13 cellular contexts compared by ENCODE assay signal in genomic region chr2:72128843-72129227, GRCh38. TPM values are rescaled to one million over a fixed set of nuclear protein-coding genes. Genes with fewer than 3 reads are reported as not detected.
DNase-seq lines count a peak whose midpoint lies in the region; ATAC-seq and TF ChIP-seq lines count a peak whose summit lies in the region.
"Had no signal": no experiment of that assay in that cellular context is flagged by ENCODE, and none has a peak within 500 bp of the region (broad histone marks: within the 10 kb centered on the region; RNA-seq: fewer than 3 reads in every experiment).

No MANE protein-coding gene starts in this region.

- DNase-seq in activated CD8-positive, alpha-beta memory T cell treated with anti-CD3 and anti-CD28 coated beads for 24 hours, result peak; percentile 17
- no peak for DNase-seq in activated CD8-positive, alpha-beta memory T cell treated with anti-CD3 and anti-CD28 coated beads, Interleukin-2, amount 50 U/mL, for 4 hours
- DNase-seq in WERI-Rb-1 (peak; percentile 12), islet precursor cell (peak; percentile 49), suprapubic skin (ENCODE audit: low spot score in 2 of 2) (peak; percentile 48 to 72), NCI-H2081 treated with DMSO at 0.1 percent for 48 hours (lab: John Stamatoyannopoulos, UW) (no peak)
- no peak for DNase-seq in activated CD4-positive, alpha-beta T cell treated with anti-CD3 and anti-CD28 coated beads, Interleukin-2, amount 50 U/mL, for 1 hour
- DNase-seq: NCI-H1417, NCI-H2029, NCI-H524 had no signal

- H3K9me3 ChIP-seq in WERI-Rb-1 (ENCODE audit: severe bottlenecking) (no peaks in the 10 kb centered on the region), suprapubic skin (no peaks in the 10 kb centered on the region)
- H3K9me3 ChIP-seq: Caco-2, Peyer's patch had no signal

- H3K36me3 ChIP-seq in WERI-Rb-1, result no peaks in the 10 kb centered on the region
- peaks cover 14% of the 10 kb centered on the region for H3K36me3 ChIP-seq in suprapubic skin
- H3K36me3 ChIP-seq: Peyer's patch had no signal

- no peak for ATAC-seq in GM19351 (IDR thresholded peaks at IDR 0.05; ENCODE audit: unreplicated experiment)

- TF ChIP-seq CTCF in WERI-Rb-1 (IDR thresholded peaks at IDR 0.05; ENCODE audit: low read depth, low read length) (no peak), suprapubic skin (IDR thresholded peaks at IDR 0.05) (no peak)

- TF ChIP-seq POLR2A in suprapubic skin (IDR thresholded peaks at IDR 0.05), result no peak

- TF ChIP-seq EP300 in suprapubic skin (IDR thresholded peaks at IDR 0.05), result no peak

- H3K27me3 ChIP-seq in WERI-Rb-1 (ENCODE audit: insufficient read depth, low read depth, severe bottlenecking), result no peaks in the 10 kb centered on the region
- no peaks in the 10 kb centered on the region for H3K27me3 ChIP-seq in suprapubic skin
- H3K27me3 ChIP-seq: Peyer's patch had no signal

- H3K4me3 ChIP-seq in WERI-Rb-1 (ENCODE audit: low read depth, low read length) (no peak overlapping the region), suprapubic skin (no peak overlapping the region)
- H3K4me3 ChIP-seq: Peyer's patch had no signal

- H3K27ac ChIP-seq in WERI-Rb-1 (no peak overlapping the region), suprapubic skin (no peak overlapping the region)
- H3K27ac ChIP-seq: Peyer's patch had no signal

- peaks cover 9% of the 10 kb centered on the region for H3K4me1 ChIP-seq in suprapubic skin
- H3K4me1 ChIP-seq: Caco-2, Peyer's patch had no signal

- 77% methylated on average over 10 of the region's 11 CpGs for WGBS in suprapubic skin

RNA-seq across cellular contexts. Expression of gene CYP26B1, which starts 18.8 kb away (rescaled TPM):
- 10 to 100 TPM; 53.3 to 83.3 (median 67.7) TPM for total RNA-seq in suprapubic skin

Comparison
In these comparisons a context has a peak if more than half of its experiments do, and no peak if none do; other contexts are left out.
1. DNase-seq: peak in activated CD8-positive, alpha-beta memory T cell treated with anti-CD3 and anti-CD28 coated beads for 24 hours (single experiment), WERI-Rb-1 (single experiment), islet precursor cell (single experiment) and suprapubic skin (2 of 2); none in activated CD8-positive, alpha-beta memory T cell treated with anti-CD3 and anti-CD28 coated beads, Interleukin-2, amount 50 U/mL, for 4 hours (single experiment), NCI-H2081 treated with DMSO at 0.1 percent for 48 hours (single experiment) and activated CD4-positive, alpha-beta T cell treated with anti-CD3 and anti-CD28 coated beads, Interleukin-2, amount 50 U/mL, for 1 hour (single experiment).